8 cellular contexts compared by ENCODE assay signal in genomic region chr16:11586375-11586855, GRCh38. TPM values are rescaled to one million over a fixed set of nuclear protein-coding genes. Genes with fewer than 3 reads are reported as not detected.
A peak's percentile ranks its signal among the peaks of the same experiment; 100 is the strongest.
DNase-seq lines count a peak whose midpoint lies in the region; ATAC-seq and TF ChIP-seq lines count a peak whose summit lies in the region.

No MANE protein-coding gene starts in this region.

- H3K9me3 ChIP-seq in thoracic aorta = no peaks in the 10 kb centered on the region

- H3K4me3 Mint-ChIP-seq in T-helper 1 cell treated with Interleukin-12 subunit alpha and Interleukin-12 subunit beta and Interleukin-4 antibody, amounts not matched to agents 30 μg/mL and 1 μg/mL, for 36 hours = peak overlapping the region; percentile 96

- ATAC-seq in HG03280 (IDR thresholded peaks at IDR 0.05; ENCODE audit: unreplicated experiment) = peak; percentile 30
- ATAC-seq in left colon = peak; percentile 28
- no peak for ATAC-seq in thoracic aorta (ENCODE audit: insufficient number of reproducible peaks, low FRiP score, low read depth)

- H3K27ac ChIP-seq in thoracic aorta = peak overlapping the region; percentile 96 to 97

- H3K27me3 Mint-ChIP-seq in T-helper 1 cell treated with Interleukin-12 subunit alpha and Interleukin-12 subunit beta and Interleukin-4 antibody, amounts not matched to agents 30 μg/mL and 1 μg/mL, for 36 hours (ENCODE audit: low read depth) = no peaks in the 10 kb centered on the region

- intact Hi-C loops in left colon (cut with DNase I, micrococcal nuclease) = no loop called here

- no peaks in the 10 kb centered on the region for H3K27me3 ChIP-seq in thoracic aorta (replicated peaks; ENCODE audit: insufficient read depth)

- in situ Hi-C loops in astrocyte of the cerebellum (cut with HindIII; ENCODE audit: low sequenced_read_pairs) = no loop called here

- TF ChIP-seq CTCF in astrocyte of the cerebellum (IDR thresholded peaks at IDR 0.05; ENCODE audit: low read depth, low read length, missing control alignments) (no peak), thoracic aorta (IDR thresholded peaks at IDR 0.05) (no peak)

- DNase-seq in T-helper 1 cell (no peak), astrocyte of the cerebellum (ENCODE audit: low read depth) (no peak), left colon (no peak), thoracic aorta (ENCODE audit: low spot score) (no peak), amniotic stem cell (lab: John Stamatoyannopoulos, UW) (no peak), pons (ENCODE audit: low spot score) (no peak)

- H3K4me1 ChIP-seq in thoracic aorta (ENCODE audit: control insufficient read depth in 1 of 2, low read depth in 2 of 2) = peaks cover 25 to 48% of the 10 kb centered on the region in 2 donors

- peaks cover 7% of the 10 kb centered on the region for H3K36me3 Mint-ChIP-seq in T-helper 1 cell treated with Interleukin-12 subunit alpha and Interleukin-12 subunit beta and Interleukin-4 antibody, amounts not matched to agents 30 μg/mL and 1 μg/mL, for 36 hours (ENCODE audit: low read depth)

- no peaks in the 10 kb centered on the region for H3K9me3 Mint-ChIP-seq in T-helper 1 cell treated with Interleukin-12 subunit alpha and Interleukin-12 subunit beta and Interleukin-4 antibody, amounts not matched to agents 30 μg/mL and 1 μg/mL, for 36 hours

- H3K36me3 ChIP-seq in thoracic aorta = no peaks in the 10 kb centered on the region

- peaks cover 36% of the 10 kb centered on the region for H3K4me1 Mint-ChIP-seq in T-helper 1 cell treated with Interleukin-12 subunit alpha and Interleukin-12 subunit beta and Interleukin-4 antibody, amounts not matched to agents 30 μg/mL and 1 μg/mL, for 36 hours (ENCODE audit: low read depth)

- H3K4me3 ChIP-seq in astrocyte of the cerebellum (ENCODE audit: low read depth, low read length) = peak overlapping the region; percentile 54
- H3K4me3 ChIP-seq in thoracic aorta = peak overlapping the region; percentile 93

- peak overlapping the region; percentile 89 for H3K27ac Mint-ChIP-seq in T-helper 1 cell treated with Interleukin-12 subunit alpha and Interleukin-12 subunit beta and Interleukin-4 antibody, amounts not matched to agents 30 μg/mL and 1 μg/mL, for 36 hours

RNA-seq across cellular contexts. Expression of gene LITAF, which starts 0.3 kb away (rescaled TPM):
- total RNA-seq in left colon = 100 to 1,000 TPM; 171 to 240 TPM
- total RNA-seq in thoracic aorta = 100 to 1,000 TPM; 124 to 146 TPM
